31 cellular contexts compared by ENCODE assay signal in the genomic region with DNA sequence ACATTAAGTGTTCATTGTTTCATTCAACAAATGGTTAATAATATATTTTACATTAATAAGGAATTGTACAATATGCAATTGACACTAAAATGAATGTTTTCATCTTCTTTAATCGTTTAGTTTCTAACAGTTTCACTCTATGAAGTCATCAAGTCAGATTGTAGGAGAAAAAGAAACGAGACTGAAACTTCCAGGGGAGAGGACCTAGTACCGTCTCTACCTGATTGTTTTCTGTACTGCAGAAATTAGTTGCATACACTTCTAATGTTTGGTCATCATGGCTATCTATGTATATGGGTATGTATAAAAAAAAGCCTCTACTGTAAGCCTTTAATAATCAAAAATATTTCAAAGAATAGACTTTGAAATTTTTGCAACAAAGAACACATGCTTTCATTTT.
"Had no signal": no experiment of that assay in that cellular context is flagged by ENCODE, and none has a peak within 500 bp of the region (broad histone marks: within the 10 kb centered on the region; RNA-seq: fewer than 3 reads in every experiment).

No MANE protein-coding gene starts in this region.

- H3K27ac Mint-ChIP-seq: activated CD4-positive, alpha-beta memory T cell treated with anti-CD3 and anti-CD28 coated beads, Interleukin-2, amount 10 ng/mL, durations not matched to agents 7 days and 5 days; activated CD4-positive, alpha-beta T cell treated with anti-CD3 and anti-CD28 coated beads, Interleukin-2, amount 10 ng/mL, durations not matched to agents 7 days and 5 days; activated naive CD8-positive, alpha-beta T cell; activated T-helper 17 cell treated with anti-CD3 and anti-CD28 coated beads, Interleukin-2, amount 50 U/mL, for 72 hours; T-helper 17 cell; T-helper 2 cell treated with Interferon-gamma antibody and Interleukin-4, amounts not matched to agents 5 μg/mL and 100 μg/mL, for 36 hours; WTC11 had no signal

- ATAC-seq: activated T-cell treated with anti-CD3 and anti-CD28 coated beads, Interleukin-2, amount 50 U/mL, for 4 hours; activated T-helper 17 cell treated with anti-CD3 and anti-CD28 coated beads, Interleukin-2, amount 50 U/mL, for 72 hours; body of pancreas; gastroesophageal sphincter; T-helper 17 cell; WTC11 had no signal

- H3K36me3 Mint-ChIP-seq: activated naive CD8-positive, alpha-beta T cell; WTC11 had no signal

- H3K27me3 Mint-ChIP-seq: activated CD4-positive, alpha-beta memory T cell treated with anti-CD3 and anti-CD28 coated beads, Interleukin-2, amount 10 ng/mL, durations not matched to agents 7 days and 5 days; activated CD4-positive, alpha-beta T cell treated with anti-CD3 and anti-CD28 coated beads, Interleukin-2, amount 10 ng/mL, durations not matched to agents 7 days and 5 days; activated naive CD8-positive, alpha-beta T cell; activated T-helper 17 cell treated with anti-CD3 and anti-CD28 coated beads, Interleukin-2, amount 50 U/mL, for 72 hours; T-helper 17 cell had no signal

- H3K9me3 Mint-ChIP-seq: activated CD4-positive, alpha-beta T cell treated with anti-CD3 and anti-CD28 coated beads, Interleukin-2, amount 10 ng/mL, durations not matched to agents 7 days and 5 days; WTC11 had no signal

- H3K36me3 ChIP-seq: colonic mucosa, esophagus squamous epithelium, gastroesophageal sphincter had no signal

- H3K27ac ChIP-seq: body of pancreas, colonic mucosa, epithelial cell of prostate, esophagus squamous epithelium, gastroesophageal sphincter, VCaP had no signal

- H3K4me3 ChIP-seq: body of pancreas, colonic mucosa, esophagus squamous epithelium, gastroesophageal sphincter had no signal

- H3K4me1 ChIP-seq: body of pancreas, colonic mucosa, esophagus squamous epithelium, gastroesophageal sphincter had no signal

- DNase-seq: activated CD4-positive, alpha-beta memory T cell treated with anti-CD3 and anti-CD28 coated beads, Interleukin-2, amount 10 ng/mL, durations not matched to agents 7 days and 5 days; activated CD4-positive, alpha-beta T cell treated with anti-CD3 and anti-CD28 coated beads for 1 hour; activated CD4-positive, alpha-beta T cell treated with anti-CD3 and anti-CD28 coated beads for 4 hours; activated CD4-positive, alpha-beta T cell treated with anti-CD3 and anti-CD28 coated beads, Interleukin-2, amount 10 ng/mL, durations not matched to agents 7 days and 5 days; activated CD4-positive, alpha-beta T cell treated with anti-CD3 and anti-CD28 coated beads, Interleukin-2, amount 50 U/mL, for 4 hours; activated CD8-positive, alpha-beta memory T cell treated with anti-CD3 and anti-CD28 coated beads, Interleukin-2, amount 50 U/mL, for 48 hours; activated effector memory CD4-positive, alpha-beta T cell treated with Interleukin-2 at 50 U/mL for 16 hours; activated gamma-delta T cell treated with Interleukin-2 at 50 U/mL for 16 hours; activated naive CD4-positive, alpha-beta T cell treated with anti-CD3 and anti-CD28 coated beads, Interleukin-2, amount 50 U/mL, for 16 hours; activated naive CD4-positive, alpha-beta T cell treated with Interleukin-2 at 50 U/mL for 16 hours; activated T-cell treated with anti-CD3 and anti-CD28 coated beads, Interleukin-2, amount 50 U/mL, for 4 hours; amniotic stem cell; aorta; body of pancreas; caudate nucleus; colonic mucosa; effector CD8-positive, alpha-beta T cell; esophagus squamous epithelium; foreskin melanocyte; T-helper 1 cell; T-helper 17 cell; T1000 had no signal

- FAIRE-seq: endometrium, endothelial cell of umbilical vein had no signal

- H3K4me3 Mint-ChIP-seq: activated CD4-positive, alpha-beta memory T cell treated with anti-CD3 and anti-CD28 coated beads, Interleukin-2, amount 10 ng/mL, durations not matched to agents 7 days and 5 days; activated CD4-positive, alpha-beta T cell treated with anti-CD3 and anti-CD28 coated beads, Interleukin-2, amount 10 ng/mL, durations not matched to agents 7 days and 5 days; activated naive CD8-positive, alpha-beta T cell; activated T-cell treated with anti-CD3 and anti-CD28 coated beads, Interleukin-2, amount 50 U/mL, for 4 hours; activated T-helper 17 cell treated with anti-CD3 and anti-CD28 coated beads, Interleukin-2, amount 50 U/mL, for 72 hours; T-helper 17 cell; T-helper 2 cell treated with Interferon-gamma antibody and Interleukin-4, amounts not matched to agents 5 μg/mL and 100 μg/mL, for 36 hours; WTC11 had no signal

- H3K9me3 ChIP-seq: body of pancreas, colonic mucosa, esophagus squamous epithelium, gastroesophageal sphincter had no signal

- H3K4me1 Mint-ChIP-seq: activated CD4-positive, alpha-beta memory T cell treated with anti-CD3 and anti-CD28 coated beads, Interleukin-2, amount 10 ng/mL, durations not matched to agents 7 days and 5 days; activated CD4-positive, alpha-beta T cell treated with anti-CD3 and anti-CD28 coated beads, Interleukin-2, amount 10 ng/mL, durations not matched to agents 7 days and 5 days; activated T-helper 17 cell treated with anti-CD3 and anti-CD28 coated beads, Interleukin-2, amount 50 U/mL, for 72 hours; T-helper 17 cell; WTC11 had no signal

- H3K27me3 ChIP-seq: body of pancreas, colonic mucosa, esophagus squamous epithelium, gastroesophageal sphincter had no signal
